ENCODE assay signal across 16 cellular contexts in genomic region chr9:81819859-81820546, GRCh38.
DNase-seq lines count a peak whose midpoint lies in the region; ATAC-seq and TF ChIP-seq lines count a peak whose summit lies in the region.
"Had no signal": no experiment of that assay in that cellular context is flagged by ENCODE, and none has a peak within 500 bp of the region (broad histone marks: within the 10 kb centered on the region; RNA-seq: fewer than 3 reads in every experiment).

No MANE protein-coding gene starts in this region.

- no peaks in the 10 kb centered on the region for H3K79me1 ChIP-seq in IMR-90 (ENCODE audit: low read depth in 1 of 2, low read length in 2 of 2)
- no peaks in the 10 kb centered on the region for H3K79me1 ChIP-seq in neuronal stem cell (ENCODE audit: low read depth, low read length)

- no peak overlapping the region for H4K5ac ChIP-seq in IMR-90 (ENCODE audit: low read depth, low read length)

- H3K4ac ChIP-seq in IMR-90 (ENCODE audit: low read depth, low read length) (peak overlapping the region; percentile 30), neuronal stem cell (ENCODE audit: low read length) (no peak overlapping the region)

- H3K14ac ChIP-seq in IMR-90 (replicated peaks; ENCODE audit: low read depth, low read length), result peak overlapping the region; percentile 29; the same call in 1 of the 2 replicates
- no peak overlapping the region for H3K14ac ChIP-seq in neuronal stem cell (ENCODE audit: low read length)

- H3K4me2 ChIP-seq in IMR-90 (ENCODE audit: low read depth, low read length) (peak overlapping the region; percentile 31; the same call in 1 of the 2 replicates), neuronal stem cell (ENCODE audit: insufficient read depth, low read length, poor library complexity, severe bottlenecking) (no peak overlapping the region)

- H3K23ac ChIP-seq in IMR-90 (ENCODE audit: low read depth, low read length), result peak overlapping the region; percentile 49; the same call in 1 of the 2 replicates
- no peak overlapping the region for H3K23ac ChIP-seq in neuronal stem cell (ENCODE audit: low read depth, low read length, poor library complexity)

- POLR2A ChIA-PET in IMR-90 (lab: Charles Lee; ENCODE audit: unreplicated experiment), result no interaction called here

- dilution Hi-C loops in IMR-90 (cut with HindIII; ENCODE audit: low sequenced_read_pairs, unreplicated experiment), result no loop called here

- TF ChIP-seq POLR2A in IMR-90 (IDR thresholded peaks at IDR 0.05; ENCODE audit: low read depth, low read length), result no peak

- peaks cover 6% of the 10 kb centered on the region; the same call in 1 of the 2 replicates for H3K9me1 ChIP-seq in IMR-90 (ENCODE audit: insufficient read depth, low read length)

- H2BK12ac ChIP-seq in neuronal stem cell (ENCODE audit: low read length), result no peak overlapping the region

- H3K9me3 ChIP-seq in IMR-90 (ENCODE audit: control insufficient read depth, insufficient read depth, low read length) (no peaks in the 10 kb centered on the region), neuronal stem cell (replicated peaks in 1 of 2; ENCODE audit: control insufficient read depth in 2 of 2, insufficient read depth in 1 of 2, low read depth in 1 of 2, low read length in 2 of 2) (no peaks in the 10 kb centered on the region)
- H3K9me3 ChIP-seq: vagina had no signal

- no peaks in the 10 kb centered on the region for H4K20me1 ChIP-seq in IMR-90 (ENCODE audit: insufficient read depth, low read length)

- no peak overlapping the region for H2BK5ac ChIP-seq in IMR-90 (ENCODE audit: low read depth, low read length, poor library complexity, severe bottlenecking)
- H2BK5ac ChIP-seq in neuronal stem cell (ENCODE audit: low read length), result no peak overlapping the region

- H3K18ac ChIP-seq in IMR-90 (ENCODE audit: low read depth, low read length) (peak overlapping the region; percentile 16), neuronal stem cell (ENCODE audit: low read length) (no peak overlapping the region)

- DNase-seq in AG08395 (ENCODE audit: low spot score), result peak; percentile 54
- DNase-seq in IMR-90, result peak; percentile 35
- DNase-seq in fibroblast of villous mesenchyme (ENCODE audit: low read depth), result peak; percentile 17
- DNase-seq in neuronal stem cell (ENCODE audit: low spot score), result peak; percentile 32
- no peak for DNase-seq in activated CD4-positive, alpha-beta T cell treated with anti-CD3 and anti-CD28 coated beads for 4 hours
- DNase-seq in NCI-H526 treated with DMSO at 0.1 percent for 48 hours (lab: John Stamatoyannopoulos, UW), result no peak
- DNase-seq in NCI-H226, result no peak
- DNase-seq: ACHN; activated naive CD4-positive, alpha-beta T cell treated with anti-CD3 and anti-CD28 coated beads, Interleukin-2, amount 10 ng/mL, durations not matched to agents 7 days and 5 days; DMS 273 treated with DMSO at 0.1 percent for 48 hours; kidney; NCI-H446; stimulated activated CD4-positive, alpha-beta T cell treated with anti-CD3 and anti-CD28 coated beads, Interleukin-12 subunit alpha, Interleukin-12 subunit beta, amount 100 ng/mL, for 4 hours had no signal

- CTCF ChIA-PET in IMR-90 (lab: Yijun Ruan, JAX), result no interaction called here

- no peaks in the 10 kb centered on the region for H3K36me3 ChIP-seq in IMR-90 (ENCODE audit: control insufficient read depth, insufficient read depth, low read length)
- no peaks in the 10 kb centered on the region for H3K36me3 ChIP-seq in neuronal stem cell (replicated peaks in 1 of 2; ENCODE audit: control insufficient read depth in 2 of 2, insufficient read depth in 2 of 2, low read length in 2 of 2)
- H3K36me3 ChIP-seq: vagina had no signal

- peak overlapping the region; percentile 35; the same call in 1 of the 2 replicates for H2BK20ac ChIP-seq in IMR-90 (ENCODE audit: low read depth, low read length)

- TF ChIP-seq RAD21 in IMR-90 (IDR thresholded peaks at IDR 0.05; ENCODE audit: low read length), result no peak

- H3K27ac ChIP-seq in IMR-90 (ENCODE audit: insufficient read depth, low read length), result peak overlapping the region; percentile 31; the same call in 1 of the 2 replicates
- H3K27ac ChIP-seq in neuronal stem cell (replicated peaks; ENCODE audit: low read length), result peak overlapping the region; percentile 32
- H3K27ac ChIP-seq: vagina had no signal

- intact Hi-C loops in IMR-90 (cut with micrococcal nuclease), result no loop called here

- H3K4me1 ChIP-seq in IMR-90 (ENCODE audit: control insufficient read depth, insufficient read depth, low read length) (peaks cover 15% of the 10 kb centered on the region), neuronal stem cell (ENCODE audit: control insufficient read depth in 2 of 2, insufficient read depth in 1 of 2, low read depth in 1 of 2, low read length in 2 of 2) (peaks cover 18 to 22% of the 10 kb centered on the region in 2 donors)

- TF ChIP-seq CTCF in IMR-90 (conservative IDR thresholded peaks at IDR 0.05; ENCODE audit: low read depth, low read length) (no peak), fibroblast of villous mesenchyme (IDR thresholded peaks at IDR 0.05; ENCODE audit: insufficient read depth, low read depth, low read length) (no peak)

- no peak overlapping the region for H3K56ac ChIP-seq in IMR-90 (ENCODE audit: extremely low read depth, insufficient read depth, low read length)

- H3K4me3 ChIP-seq in IMR-90 (ENCODE audit: insufficient read depth, low read depth, low read length) (no peak overlapping the region), fibroblast of villous mesenchyme (ENCODE audit: low read depth, low read length) (no peak overlapping the region), neuronal stem cell (ENCODE audit: low read length in 2 of 2) (no peak overlapping the region)
- H3K4me3 ChIP-seq: vagina had no signal

- no peak overlapping the region for H2AK9ac ChIP-seq in IMR-90 (replicated peaks; ENCODE audit: low read depth, low read length, poor library complexity)

- in situ Hi-C loops in IMR-90 (cut with MboI; ENCODE audit: low sequenced_read_pairs), result no loop called here

- ATAC-seq in IMR-90 (ENCODE audit: low read depth) (peak; percentile 79), HG02678 (IDR thresholded peaks at IDR 0.05; ENCODE audit: unreplicated experiment) (no peak)
- ATAC-seq: natural killer cell treated with Interleukin-12 subunit alpha and Interleukin-12 subunit beta and Interleukin-15 and Interleukin-18, amount 100 ng/mL, for 72 hours had no signal

- H3K27me3 ChIP-seq in IMR-90 (ENCODE audit: control insufficient read depth, insufficient read depth, low read length) (no peaks in the 10 kb centered on the region), neuronal stem cell (ENCODE audit: control insufficient read depth in 3 of 3, insufficient read depth in 3 of 3, low read depth in 1 of 3, low read length in 3 of 3) (no peaks in the 10 kb centered on the region)
- H3K27me3 ChIP-seq: vagina had no signal

- 20% methylated on average over 1 of the region's 8 CpGs; no CpG with 5 or more reads in 1 of the 2 experiments for WGBS in IMR-90 (ENCODE audit: extremely low coverage in 2 of 2, insufficient read length in 1 of 2), 2 experiments
- no CpG with 5 or more reads among the region's 8 CpGs for WGBS in neuronal stem cell (ENCODE audit: extremely low coverage in 2 of 2, insufficient read length in 2 of 2, insufficient replicate concordance in 1 of 2), 2 donors

- H4K8ac ChIP-seq in IMR-90 (ENCODE audit: low read depth in 2 of 2, low read length in 2 of 2) (peak overlapping the region in 1 of 2 experiments; percentile 41; a peak in 1 of 4 replicates), neuronal stem cell (ENCODE audit: low read depth, low read length) (no peak overlapping the region)

- H2BK120ac ChIP-seq in IMR-90 (ENCODE audit: low read depth, low read length), result peak overlapping the region; percentile 21; the same call in 1 of the 2 replicates
- H2BK120ac ChIP-seq in neuronal stem cell (ENCODE audit: low read depth, low read length), result no peak overlapping the region

- H2BK15ac ChIP-seq in IMR-90 (ENCODE audit: low read depth, low read length) (no peak overlapping the region), neuronal stem cell (ENCODE audit: low read length) (no peak overlapping the region)

- H3K9ac ChIP-seq in IMR-90 (ENCODE audit: low read depth, low read length) (peak overlapping the region; percentile 2; the same call in 1 of the 2 replicates), neuronal stem cell (ENCODE audit: low read depth, low read length, poor library complexity) (no peak overlapping the region)

- no TSS peak for BruUV-seq in IMR-90 (replicated peaks; lab: Mats Ljungman, UMichigan)

- H2AK5ac ChIP-seq in IMR-90 (ENCODE audit: low read depth, low read length), result peak overlapping the region; percentile 10; the same call in 1 of the 2 replicates
- no peak overlapping the region for H2AK5ac ChIP-seq in neuronal stem cell (ENCODE audit: low read depth, low read length)

- H2AFZ ChIP-seq in IMR-90 (replicated peaks; ENCODE audit: low read length, poor library complexity) (no peak overlapping the region), neuronal stem cell (ENCODE audit: low read length) (peak overlapping the region; percentile 54)

- 0 out of 2 replicates have a peak overlapping the region, but pooled peaks have one; percentile 15 for H4K91ac ChIP-seq in IMR-90 (ENCODE audit: insufficient read depth, low read depth, low read length)
- H4K91ac ChIP-seq in neuronal stem cell (ENCODE audit: low read depth, low read length, poor library complexity), result no peak overlapping the region

TF ChIP-seq in IMR-90, 13 proteins besides CTCF, POLR2A, EP300 and RAD21 (continues in another document):
- TF ChIP-seq MAFK (IDR thresholded peaks at IDR 0.05; ENCODE audit: low read depth, low read length) (no peak), SMC3 (IDR thresholded peaks at IDR 0.05; ENCODE audit: low read depth, low read length) (no peak), USF2 (IDR thresholded peaks at IDR 0.05; ENCODE audit: low read depth, low read length) (no peak), FOS (IDR thresholded peaks at IDR 0.05; ENCODE audit: low read depth, low read length) (no peak), NFE2L2 (IDR thresholded peaks at IDR 0.05; ENCODE audit: low read depth, low read length) (no peak), ELK1 (IDR thresholded peaks at IDR 0.05; ENCODE audit: borderline replicate concordance, low read depth, low read length) (no peak)

Comparison
In these comparisons a context has a peak if more than half of its experiments do, and no peak if none do; other contexts are left out.
1. DNase-seq: peak in AG08395 (single experiment), IMR-90 (single experiment), fibroblast of villous mesenchyme (single experiment) and neuronal stem cell (single experiment); none in activated CD4-positive, alpha-beta T cell treated with anti-CD3 and anti-CD28 coated beads for 4 hours (0 of 2), NCI-H526 treated with DMSO at 0.1 percent for 48 hours (single experiment) and NCI-H226 (single experiment).